ENCODE assay signal across 24 cellular contexts in the genomic region with DNA sequence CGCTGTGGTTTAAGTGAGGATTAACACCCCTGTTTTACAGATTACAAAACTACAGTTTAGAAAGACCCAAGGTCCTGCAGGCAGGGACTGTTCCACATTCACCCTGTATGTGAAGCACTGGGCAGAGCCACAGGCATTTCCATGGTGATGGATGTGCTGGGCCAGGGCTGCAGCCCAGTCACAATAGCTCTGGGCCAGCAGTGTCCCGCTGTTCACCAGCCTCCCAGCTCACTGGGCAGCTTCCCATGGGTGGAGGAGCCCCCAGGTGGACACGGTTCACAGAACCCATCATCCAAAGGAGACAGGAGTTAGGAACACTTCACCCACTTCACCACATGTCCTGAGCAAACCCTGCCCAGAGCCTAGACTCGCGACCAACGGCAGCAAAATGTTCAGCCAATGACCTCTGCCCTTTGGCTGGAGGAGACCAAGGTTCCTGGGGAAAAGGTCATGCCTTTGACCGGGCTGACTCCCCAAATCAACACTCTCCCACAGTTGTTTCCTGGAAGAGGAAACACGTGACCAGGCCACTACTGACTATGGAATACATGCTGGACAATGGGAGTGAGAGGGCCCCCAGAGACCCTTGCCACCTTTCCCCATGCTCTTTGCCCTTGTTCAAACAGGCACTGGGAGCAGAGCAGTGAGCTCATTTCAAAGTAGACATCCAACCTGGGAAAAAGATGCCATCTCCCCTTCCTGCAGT. TPM values are rescaled to one million over a fixed set of nuclear protein-coding genes. Genes with fewer than 3 reads are reported as not detected.
DNase-seq lines count a peak whose midpoint lies in the region; ATAC-seq, FAIRE-seq and TF ChIP-seq lines count a peak whose summit lies in the region.
"Had no signal": no experiment of that assay in that cellular context is flagged by ENCODE, and none has a peak within 500 bp of the region (broad histone marks: within the 10 kb centered on the region; RNA-seq: fewer than 3 reads in every experiment).

No MANE protein-coding gene starts in this region.

- no peaks in the 10 kb centered on the region for H3K9me3 ChIP-seq in K562 (replicated peaks; ENCODE audit: control insufficient read depth, insufficient read depth, low read depth, low read length)
- no peaks in the 10 kb centered on the region for H3K9me3 ChIP-seq in kidney (ENCODE audit: control insufficient read depth in 1 of 2, low read length in 2 of 2)
- H3K9me3 ChIP-seq in osteoblast (ENCODE audit: low read depth, low read length): no peaks in the 10 kb centered on the region

- H4K20me1 ChIP-seq in K562 (replicated peaks; ENCODE audit: control insufficient read depth, insufficient read depth, low read length): no peaks in the 10 kb centered on the region
- H4K20me1 ChIP-seq in osteoblast (ENCODE audit: insufficient read depth, low read length): no peaks in the 10 kb centered on the region

- H2AFZ ChIP-seq in K562 (ENCODE audit: low read depth, low read length) (no peak overlapping the region), osteoblast (ENCODE audit: low read length) (no peak overlapping the region)

- H3K4me2 ChIP-seq in K562 (ENCODE audit: insufficient read depth, low read length) (no peak overlapping the region), osteoblast (ENCODE audit: insufficient read depth, low read length) (no peak overlapping the region)

- no peaks in the 10 kb centered on the region for H3K9me1 ChIP-seq in K562 (ENCODE audit: control insufficient read depth, insufficient read depth, low read length)

- no TSS peak for BruUV-seq in K562 (replicated peaks; lab: Mats Ljungman, UMichigan)

- no peak overlapping the region for H3K27ac ChIP-seq in K562 (ENCODE audit: extremely low read depth, low read depth, low read length)
- no peak overlapping the region for H3K27ac ChIP-seq in kidney (ENCODE audit: low read depth in 2 of 2, low read length in 2 of 2)
- no peak overlapping the region for H3K27ac ChIP-seq in osteoblast (ENCODE audit: low read depth, low read length)

- H3K4me1 ChIP-seq in K562 (replicated peaks in 1 of 2; ENCODE audit: control insufficient read depth in 2 of 2, insufficient read depth in 2 of 2, low read length in 2 of 2): peaks cover 0 to 4% of the 10 kb centered on the region in 2 experiments; a peak in 1 of 5 replicates
- H3K4me1 ChIP-seq in kidney (ENCODE audit: control insufficient read depth in 1 of 2, insufficient read depth in 1 of 2, low read depth in 1 of 2, low read length in 2 of 2): peaks cover 0 to 3% of the 10 kb centered on the region in 2 donors
- H3K4me1 ChIP-seq in osteoblast (ENCODE audit: insufficient read depth, low read length): no peaks in the 10 kb centered on the region

- H3K4me3 ChIP-seq in H7 (ENCODE audit: insufficient read depth, low read depth, low read length): no peak overlapping the region
- H3K4me3 ChIP-seq in K562: no peak overlapping the region
- H3K4me3 ChIP-seq in kidney (ENCODE audit: low read length in 2 of 2): no peak overlapping the region
- H3K4me3 ChIP-seq in osteoblast (ENCODE audit: insufficient read depth, low read length): no peak overlapping the region

- TF ChIP-seq POLR2A in K562 (conservative IDR thresholded peaks at IDR 0.05): no peak

- intact Hi-C loops in K562 (cut with micrococcal nuclease) (no loop called here), kidney (cut with DNase I) (no loop called here)

- TF ChIP-seq EP300 in K562 (IDR thresholded peaks at IDR 0.05; ENCODE audit: low read length): no peak

- peak; percentile 29 for DNase-seq in H7
- no peak for DNase-seq in K562 (ENCODE audit: extremely low read depth in 1 of 4, low spot score in 3 of 4)
- peak; percentile 56 for DNase-seq in kidney
- peak; percentile 88 for DNase-seq in osteoblast (ENCODE audit: insufficient read length, low spot score, missing footprints)
- no peak for DNase-seq in activated CD4-positive, alpha-beta T cell treated with anti-CD3 and anti-CD28 coated beads, Interleukin-2, amount 50 U/mL, for 1 hour
- no peak for DNase-seq in stimulated activated CD4-positive, alpha-beta T cell treated with anti-CD3 and anti-CD28 coated beads, Interleukin-1b, Interleukin-23, amount 100 ng/mL, for 48 hours
- no peak for DNase-seq in NCI-H2196 treated with DMSO at 0.1 percent for 48 hours (lab: John Stamatoyannopoulos, UW; ENCODE audit: unreplicated experiment)
- DNase-seq: activated CD4-positive, alpha-beta T cell treated with anti-CD3 and anti-CD28 coated beads for 4 hours; activated naive CD4-positive, alpha-beta T cell treated with anti-CD3 and anti-CD28 coated beads, Interleukin-2, amount 50 U/mL, for 16 hours; central memory CD4-positive, alpha-beta T cell; erythroblast; naive B cell; NCI-H187; NCI-H345; NCI-H774; SIG-M5 had no signal

- H3K36me3 ChIP-seq in H7 (replicated peaks; ENCODE audit: control insufficient read depth, insufficient read depth, low read length) (no peaks in the 10 kb centered on the region), K562 (ENCODE audit: control insufficient read depth, insufficient read depth, low read length) (no peaks in the 10 kb centered on the region), kidney (ENCODE audit: control insufficient read depth in 1 of 2, insufficient read depth in 2 of 2, low read length in 2 of 2) (no peaks in the 10 kb centered on the region), osteoblast (ENCODE audit: insufficient read depth, low read length) (no peaks in the 10 kb centered on the region)

- in situ Hi-C loops in K562 (cut with MboI): no loop called here

- POLR2A ChIA-PET in K562 (lab: Yijun Ruan, JAX): no interaction called here

- no peaks in the 10 kb centered on the region for H3K79me2 ChIP-seq in K562 (ENCODE audit: control insufficient read depth, insufficient read depth, low read length)
- no peaks in the 10 kb centered on the region for H3K79me2 ChIP-seq in osteoblast (ENCODE audit: insufficient read depth, low read length)

- TF ChIP-seq RAD21 in K562 (CRISPR knock-in tag; conservative IDR thresholded peaks at IDR 0.05 in 1 of 2, IDR thresholded peaks at IDR 0.05 in 1 of 2): no peak

- 0 out of 4 replicates have a peak overlapping the region, but pooled peaks of 1 of the 2 experiments have one; percentile 50 for H3K9ac ChIP-seq in K562 (ENCODE audit: insufficient read depth in 1 of 2, low read depth in 2 of 2, low read length in 2 of 2)
- H3K9ac ChIP-seq in kidney (ENCODE audit: low read length in 2 of 2): no peak overlapping the region

- no peak for ATAC-seq in K562
- no peak for ATAC-seq in HG02678 (IDR thresholded peaks at IDR 0.05; ENCODE audit: unreplicated experiment)

- TF ChIP-seq CTCF in K562 (IDR thresholded peaks at IDR 0.05 in 2 of 3, conservative IDR thresholded peaks at IDR 0.05 in 1 of 3; ENCODE audit: insufficient read depth in 2 of 3, low read depth in 1 of 3, low read length in 3 of 3) (no peak; a peak in 1 of 6 replicates), kidney (IDR thresholded peaks at IDR 0.05; ENCODE audit: borderline replicate concordance, extremely low read depth, insufficient read depth) (no peak), osteoblast (IDR thresholded peaks at IDR 0.05; ENCODE audit: extremely low read depth, low read depth, low read length) (no peak)

- CTCF ChIA-PET in K562 (lab: Yijun Ruan, JAX; ENCODE audit: low intra/inter-chr PET ratio): interaction anchor here (1.1 kb wide), 1 partner anchor 10 kb away, joined by 6 read pairs; no protein-coding TSS in a partner anchor

- 11% methylated on average over 8 of the region's 8 CpGs for WGBS in K562 (ENCODE audit: insufficient coverage, low coverage, missing lambda C conversion rate)

- peak; percentile 69 for FAIRE-seq in K562 (lab: Jason Lieb, UNC)
- no peak for FAIRE-seq in kidney (lab: Jason Lieb, UNC)

- H3K27me3 ChIP-seq in H7 (ENCODE audit: control insufficient read depth, insufficient read depth, low read length): no peaks in the 10 kb centered on the region
- H3K27me3 ChIP-seq in K562 (ENCODE audit: control insufficient read depth in 2 of 2, insufficient read depth in 2 of 2, low read length in 2 of 2): peaks cover 5 to 19% of the 10 kb centered on the region in 2 experiments; a peak in 4 of 5 replicates
- no peaks in the 10 kb centered on the region for H3K27me3 ChIP-seq in osteoblast (ENCODE audit: insufficient read depth, low read length)

RNA-seq across cellular contexts. Expression of gene SLC35F6, which starts 28.0 kb away (rescaled TPM):
- 10.7 and 15.4 TPM in 2 replicates for total RNA-seq in H7 (2014; rRNA removed; shearing (Covaris generic))
- total RNA-seq in K562 (2011; cell fraction: chromatin; rRNA removed; ENCODE audit: low replicate concordance): 21.5 and 40.8 TPM in 2 replicates
- 40.7 and 47.7 TPM in 2 replicates for total RNA-seq in K562 (2011; cell fraction: nucleolus; rRNA removed)
- 48.1 and 75.0 TPM in 2 replicates for total RNA-seq in K562 (2011; cell fraction: nucleoplasm; rRNA removed)
- 22.9 and 31.9 TPM in 2 replicates for total RNA-seq in K562 (2014; rRNA removed)
- 21.9 and 22.2 TPM in 2 replicates for total RNA-seq in K562 (2014; rRNA removed; fragmentation: Illumina TruSeq; extraction: Trizol)
- 28.1 and 29.4 TPM in 2 replicates for total RNA-seq in K562 (2015; rRNA removed; fragmentation: Illumina TruSeq; extraction: Trizol)
- total RNA-seq in K562 (2021): 37.4 and 42.8 TPM in 2 replicates
- 11.9 and 16.7 TPM in 2 replicates for polyA plus RNA-seq in K562 (2011; rRNA removed)
- 18.3 and 30.0 TPM in 2 replicates for polyA plus RNA-seq in K562 (2011; cell fraction: cytosol; rRNA removed)
- polyA plus RNA-seq in K562 (2011; cell fraction: nucleus; rRNA removed): 5.5 and 8.8 TPM in 2 replicates
- polyA plus RNA-seq in K562 (2012): 17.4 and 33.3 TPM in 2 replicates
- 22.5 and 23.4 TPM in 2 replicates for polyA plus RNA-seq in K562 (2014; fragmentation: Illumina TruSeq; extraction: Trizol)
- polyA plus RNA-seq in K562 (2014; fragmentation: Nextera tagmentation; extraction: Ambion mirVana): 10 to 100 TPM; 19.3 to 47.3 TPM
- 18.8 and 20.9 TPM in 2 replicates for polyA plus RNA-seq in K562 (2014; rRNA removed)
- polyA minus RNA-seq in K562 (2011; rRNA and poly(A)+ RNA removed): 18.6 and 24.3 TPM in 2 replicates
- polyA minus RNA-seq in K562 (2011; cell fraction: cytosol; rRNA and poly(A)+ RNA removed): 23.3 and 30.5 TPM in 2 replicates
- 6.7 and 9.3 TPM in 2 replicates for polyA minus RNA-seq in K562 (2011; cell fraction: nucleus; rRNA and poly(A)+ RNA removed)
- 63.7 TPM for total RNA-seq in kidney
- polyA plus RNA-seq in kidney (ENCODE audit: insufficient read depth, low read depth, low replicate concordance): 43.1 TPM
- 82.8 and 83.6 TPM in 2 replicates for total RNA-seq in osteoblast

RNA-seq across cellular contexts. Expression of gene KCNK3, which starts 43.5 kb away (rescaled TPM):
- 0.11 and 0.48 TPM in 2 replicates for total RNA-seq in H7 (2014; rRNA removed; shearing (Covaris generic))
- 0.23 TPM in 1 of 2 replicates, not detected in the other for total RNA-seq in K562 (2011; cell fraction: chromatin; rRNA removed; ENCODE audit: low replicate concordance)
- total RNA-seq in K562 (2011; cell fraction: nucleolus; rRNA removed): 0.13 and 0.17 TPM in 2 replicates
- 0.07 TPM in 1 of 2 replicates, not detected in the other for total RNA-seq in K562 (2011; cell fraction: nucleoplasm; rRNA removed)
- total RNA-seq in K562 (2014; rRNA removed) (0.08 and 0.09 TPM in 2 replicates), K562 (2014; rRNA removed; fragmentation: Illumina TruSeq; extraction: Trizol) (not detected in 2 replicates), K562 (2015; rRNA removed; fragmentation: Illumina TruSeq; extraction: Trizol) (0.04 TPM in 1 of 2 replicates, not detected in the other), K562 (2021) (0.13 and 0.20 TPM in 2 replicates), kidney (8.1 TPM), osteoblast (not detected in 2 replicates)
- polyA plus RNA-seq in K562 (2011; rRNA removed) (0.06 TPM in 1 of 2 replicates, not detected in the other), K562 (2014; fragmentation: Illumina TruSeq; extraction: Trizol) (not detected in 2 replicates), K562 (2014; fragmentation: Nextera tagmentation; extraction: Ambion mirVana) (under 1 TPM in 1 of 2 experiments, not detected in 1; 0.01 TPM), K562 (2014; rRNA removed) (0.08 TPM in 1 of 2 replicates, not detected in the other), kidney (ENCODE audit: insufficient read depth, low read depth, low replicate concordance) (2.1 TPM)
- polyA plus RNA-seq in K562 (2011; cell fraction: cytosol; rRNA removed): 0.19 TPM in 1 of 2 replicates, not detected in the other
- 0.06 TPM in 1 of 2 replicates, not detected in the other for polyA plus RNA-seq in K562 (2011; cell fraction: nucleus; rRNA removed)
- polyA plus RNA-seq in K562 (2012): 0.01 and 0.04 TPM in 2 replicates
- polyA minus RNA-seq in K562 (2011; rRNA and poly(A)+ RNA removed): not detected in 2 replicates
- not detected in 2 replicates for polyA minus RNA-seq in K562 (2011; cell fraction: cytosol; rRNA and poly(A)+ RNA removed)
- 0.13 TPM in 1 of 2 replicates, not detected in the other for polyA minus RNA-seq in K562 (2011; cell fraction: nucleus; rRNA and poly(A)+ RNA removed)
- total RNA-seq: activated T-helper 1 cell treated with anti-CD3 and anti-CD28 coated beads, Interleukin-12 subunit alpha, Interleukin-12 subunit beta, Interleukin-2, Interleukin-4 antibody, amounts not matched to agents 30 ng/mL and 10 ng/mL and 1 ng/mL, durations not matched to agents 14 hours and 24 hours and 36 hours; G401; lung microvascular endothelial cell; OCI-LY7; T-helper 1 cell treated with Interleukin-12 subunit alpha and Interleukin-12 subunit beta and Interleukin-4 antibody, amounts not matched to agents 30 ng/mL and 1 ng/mL, for 36 hours had no signal
- polyA plus RNA-seq: CD14-positive monocyte, IgD-negative memory B cell had no signal

RNA-seq across cellular contexts. Expression of gene CENPA, which starts 49.8 kb away (rescaled TPM):
- total RNA-seq in H7 (2014; rRNA removed; shearing (Covaris generic)): 34.0 and 38.2 TPM in 2 replicates
- total RNA-seq in K562 (2011; cell fraction: chromatin; rRNA removed; ENCODE audit: low replicate concordance): 31.6 and 48.8 TPM in 2 replicates
- total RNA-seq in K562 (2011; cell fraction: nucleolus; rRNA removed): 18.2 and 18.7 TPM in 2 replicates
- 30.9 and 35.8 TPM in 2 replicates for total RNA-seq in K562 (2011; cell fraction: nucleoplasm; rRNA removed)
- total RNA-seq in K562 (2014; rRNA removed) (32.1 and 40.9 TPM in 2 replicates), K562 (2014; rRNA removed; fragmentation: Illumina TruSeq; extraction: Trizol) (48.8 and 49.6 TPM in 2 replicates), K562 (2015; rRNA removed; fragmentation: Illumina TruSeq; extraction: Trizol) (40.8 and 44.7 TPM in 2 replicates), K562 (2021) (45.6 and 51.7 TPM in 2 replicates), kidney (0.63 TPM), osteoblast (2.2 and 2.9 TPM in 2 replicates)
- polyA plus RNA-seq in K562 (2011; rRNA removed) (54.2 and 61.7 TPM in 2 replicates), K562 (2014; fragmentation: Illumina TruSeq; extraction: Trizol) (53.4 and 60.1 TPM in 2 replicates), K562 (2014; fragmentation: Nextera tagmentation; extraction: Ambion mirVana) (10 to 100 TPM; 11.3 to 13.4 TPM), K562 (2014; rRNA removed) (43.6 and 46.2 TPM in 2 replicates), kidney (ENCODE audit: insufficient read depth, low read depth, low replicate concordance) (not detected)
- 43.0 and 48.2 TPM in 2 replicates for polyA plus RNA-seq in K562 (2011; cell fraction: cytosol; rRNA removed)
- polyA plus RNA-seq in K562 (2011; cell fraction: nucleus; rRNA removed): 35.5 and 42.4 TPM in 2 replicates
- polyA plus RNA-seq in K562 (2012): 30.2 and 32.1 TPM in 2 replicates
- 25.6 and 28.3 TPM in 2 replicates for polyA minus RNA-seq in K562 (2011; rRNA and poly(A)+ RNA removed)
- 17.7 and 17.8 TPM in 2 replicates for polyA minus RNA-seq in K562 (2011; cell fraction: cytosol; rRNA and poly(A)+ RNA removed)
- polyA minus RNA-seq in K562 (2011; cell fraction: nucleus; rRNA and poly(A)+ RNA removed): 9.8 and 11.0 TPM in 2 replicates
- polyA plus RNA-seq: CD14-positive monocyte, IgD-negative memory B cell had no signal

Comparison
In these comparisons a context has a peak if more than half of its experiments do, and no peak if none do; other contexts are left out.
1. DNase-seq: peak in H7 (single experiment), kidney (single experiment) and osteoblast (single experiment); none in K562 (0 of 4), activated CD4-positive, alpha-beta T cell treated with anti-CD3 and anti-CD28 coated beads, Interleukin-2, amount 50 U/mL, for 1 hour (single experiment), stimulated activated CD4-positive, alpha-beta T cell treated with anti-CD3 and anti-CD28 coated beads, Interleukin-1b, Interleukin-23, amount 100 ng/mL, for 48 hours (single experiment) and NCI-H2196 treated with DMSO at 0.1 percent for 48 hours (single experiment).